In the genomic region with DNA sequence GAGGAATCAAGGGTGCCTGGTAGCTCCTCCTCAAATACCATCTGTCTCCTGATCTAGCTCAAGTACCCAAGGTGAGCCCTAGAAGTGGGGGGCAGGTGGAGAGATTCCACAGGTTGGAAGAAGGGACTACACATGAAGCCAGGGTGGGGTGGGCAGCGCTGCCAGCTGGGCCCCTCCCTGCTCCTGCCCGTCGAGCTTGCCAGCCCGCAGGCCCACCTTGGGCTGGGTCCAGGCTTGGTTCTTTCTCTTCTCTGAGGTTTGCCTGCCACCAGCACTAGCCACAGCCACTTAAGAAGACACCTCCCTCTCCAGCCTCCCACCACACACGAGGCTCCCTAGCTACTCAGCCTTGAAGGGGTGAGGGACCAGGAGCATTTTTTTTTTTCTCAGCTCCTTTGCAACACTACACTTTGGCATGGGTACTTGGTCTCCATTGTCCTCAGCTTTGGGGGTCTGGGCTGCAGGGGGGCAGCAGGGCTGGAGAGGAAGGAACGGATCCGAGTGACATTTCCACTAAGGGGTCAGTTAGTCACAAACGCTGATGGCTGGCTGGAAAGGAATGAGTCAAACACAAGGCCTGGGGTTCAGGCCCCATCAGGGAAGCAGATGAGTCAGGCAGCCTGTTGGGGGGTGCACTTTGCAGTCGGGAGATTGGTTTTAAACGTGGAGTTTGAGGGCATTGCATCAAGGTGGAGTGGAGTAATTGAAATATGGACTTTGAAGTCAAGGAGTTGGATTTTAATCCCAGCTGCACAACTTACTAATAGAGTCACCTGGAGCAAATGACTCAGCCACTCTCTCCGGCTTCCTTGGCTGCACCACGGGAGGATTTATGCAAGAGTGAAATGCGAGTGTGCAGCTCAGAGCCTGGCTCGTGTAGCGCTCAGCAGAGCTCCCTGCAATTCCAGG, we compare ENCODE assay signal across 17 cellular contexts. TPM values are rescaled to one million over a fixed set of nuclear protein-coding genes. Genes with fewer than 3 reads are reported as not detected.
DNase-seq lines count a peak whose midpoint lies in the region; ATAC-seq, FAIRE-seq and TF ChIP-seq lines count a peak whose summit lies in the region.
"Had no signal": no experiment of that assay in that cellular context is flagged by ENCODE, and none has a peak within 500 bp of the region (broad histone marks: within the 10 kb centered on the region; RNA-seq: fewer than 3 reads in every experiment).

No MANE protein-coding gene starts in this region.

- H3K36me3 ChIP-seq in HCT116 (ENCODE audit: control insufficient read depth in 1 of 2, insufficient read depth in 2 of 2, low read length in 2 of 2) = no peaks in the 10 kb centered on the region
- H3K36me3 ChIP-seq: BE2C, MG63, uterus had no signal

- peak overlapping the region in 1 of 2 experiments; percentile 18; a peak in 1 of 4 replicates for H3K4me3 ChIP-seq in HCT116 (replicated peaks in 1 of 2; ENCODE audit: low read depth in 1 of 2, low read length in 2 of 2)
- H3K4me3 ChIP-seq: MG63, uterus had no signal

- CTCF ChIA-PET in HCT116 (lab: Charles Lee) = interaction anchor here (0.6 to 1.6 kb wide), 2 partner anchors 19 to 77 kb away, joined by 4 to 6 read pairs; no protein-coding TSS in a partner anchor

- H2AFZ ChIP-seq in HCT116 (ENCODE audit: low read depth, low read length, poor library complexity, severe bottlenecking) = peak overlapping the region; percentile 95
- H2AFZ ChIP-seq: parathyroid adenoma had no signal

- ATAC-seq in HCT116 = peak; percentile 72
- peak; percentile 70 for ATAC-seq in foreskin keratinocyte
- ATAC-seq in GM19035 (IDR thresholded peaks at IDR 0.05; ENCODE audit: unreplicated experiment) = no peak

- POLR2A ChIA-PET in HCT116 (lab: Charles Lee) = no interaction called here

- no peak for TF ChIP-seq RAD21 in HCT116 (IDR thresholded peaks at IDR 0.05; ENCODE audit: low read depth)

- no TSS peak for BruUV-seq in HCT116 (replicated peaks; lab: Mats Ljungman, UMichigan)

- peaks cover 19 to 41% of the 10 kb centered on the region in 2 experiments for H3K4me1 ChIP-seq in HCT116 (ENCODE audit: control insufficient read depth in 1 of 2, insufficient read depth in 2 of 2, low read length in 2 of 2)
- H3K4me1 ChIP-seq in foreskin keratinocyte = no peaks in the 10 kb centered on the region
- H3K4me1 ChIP-seq: parathyroid adenoma, uterus had no signal

- TF ChIP-seq CTCF in HCT116 (IDR thresholded peaks at IDR 0.05 in 2 of 3, conservative IDR thresholded peaks at IDR 0.05 in 1 of 3; ENCODE audit: borderline replicate concordance in 1 of 3, insufficient read depth in 1 of 3, low read depth in 2 of 3, low read length in 2 of 3) (no peak), foreskin keratinocyte (conservative IDR thresholded peaks at IDR 0.05) (no peak)

- DNase-seq in HCT116 (ENCODE audit: low read depth, low spot score) = peak; percentile 46
- DNase-seq in amniotic epithelial cell (ENCODE audit: low read depth) = peak; percentile 83
- peak; percentile 52 to 66 for DNase-seq in foreskin keratinocyte
- DNase-seq in HuH-7 (ENCODE audit: low spot score) = no peak
- DNase-seq in iPS-NIHi11 (ENCODE audit: low spot score) = no peak
- no peak for DNase-seq in D341Med (ENCODE audit: low spot score)
- DNase-seq: activated naive CD4-positive, alpha-beta T cell treated with anti-CD3 and anti-CD28 coated beads, Interleukin-2, amount 10 ng/mL, durations not matched to agents 7 days and 5 days; BE2C; GF-D8; mesendoderm; MG63; NCI-H446 treated with DMSO at 0.1 percent for 48 hours; uterus had no signal

- RAD21 ChIA-PET in HCT116 (lab: Charles Lee; ENCODE audit: low non-redundant PET in 1 of 2, low total read pairs in 2 of 2, uncharacterized antibody in 2 of 2, unreplicated experiment in 2 of 2) = interaction anchor here (0.7 to 1.1 kb wide), 2 partner anchors 82 to 629 kb away, joined by 3 to 4 read pairs (median 3); no protein-coding TSS in a partner anchor

- H3K9me2 ChIP-seq in HCT116 (ENCODE audit: insufficient read depth) = no peaks in the 10 kb centered on the region

- H3K27me3 ChIP-seq in HCT116 (ENCODE audit: insufficient read depth, low read length) (no peaks in the 10 kb centered on the region), foreskin keratinocyte (peaks cover 52% of the 10 kb centered on the region)
- H3K27me3 ChIP-seq: BE2C, MG63, uterus had no signal

- H3K4me2 ChIP-seq in HCT116 (ENCODE audit: low read length) = peak overlapping the region; percentile 67

- intact Hi-C loops in HCT116 (cut with micrococcal nuclease) = no loop called here

- TF ChIP-seq POLR2A in HCT116 (IDR thresholded peaks at IDR 0.05; ENCODE audit: borderline replicate concordance, extremely low read depth, insufficient read depth, insufficient read length) = no peak

- FAIRE-seq in A204.1 (lab: Jason Lieb, UNC) = peak; percentile 95
- FAIRE-seq: TTC549 had no signal

- H4K20me1 ChIP-seq in HCT116 (ENCODE audit: insufficient read depth) = no peaks in the 10 kb centered on the region

- H3K9me3 ChIP-seq in HCT116 (ENCODE audit: control insufficient read depth in 1 of 2, insufficient read depth in 1 of 2, low read depth in 1 of 2, low read length in 2 of 2) = no peaks in the 10 kb centered on the region
- H3K9me3 ChIP-seq: BE2C, MG63, uterus had no signal

- no peaks in the 10 kb centered on the region for H3K79me2 ChIP-seq in HCT116 (ENCODE audit: insufficient read depth, low read length)
- H3K79me2 ChIP-seq: parathyroid adenoma had no signal

- peak overlapping the region; percentile 30 for H3K27ac ChIP-seq in HCT116 (ENCODE audit: low read depth, low read length)
- no peak overlapping the region for H3K27ac ChIP-seq in foreskin keratinocyte
- H3K27ac ChIP-seq: parathyroid adenoma, uterus had no signal

- peak overlapping the region; percentile 25; the same call in 1 of the 2 replicates for H3K9ac ChIP-seq in HCT116 (ENCODE audit: low read length)
- H3K9ac ChIP-seq: parathyroid adenoma had no signal

TF ChIP-seq in HCT116, 20 proteins besides CTCF, POLR2A, EP300 and RAD21:
- TF ChIP-seq TCF7L2 (IDR thresholded peaks at IDR 0.05; ENCODE audit: borderline replicate concordance, extremely low read depth, insufficient read depth, insufficient read length) (peak; percentile 60), EGR1 (IDR thresholded peaks at IDR 0.05; ENCODE audit: low read depth) (no peak), POLR2AphosphoS5 (IDR thresholded peaks at IDR 0.05; ENCODE audit: low read depth, low read length) (peak; percentile 28; the same call in 1 of the 2 replicates), ZFX (IDR thresholded peaks at IDR 0.05) (no peak), CBX3 (IDR thresholded peaks at IDR 0.05; ENCODE audit: low read depth) (no peak), ELF1 (IDR thresholded peaks at IDR 0.05; ENCODE audit: borderline replicate concordance, low read depth) (no peak), SRF (IDR thresholded peaks at IDR 0.05; ENCODE audit: low read depth) (no peak), CEBPB (IDR thresholded peaks at IDR 0.05; ENCODE audit: low read depth) (no peak; the same call in 1 of the 2 replicates), SP1 (IDR thresholded peaks at IDR 0.05; ENCODE audit: low read depth) (peak; percentile 56), JUND (IDR thresholded peaks at IDR 0.05) (peak; percentile 68), FOSL1 (IDR thresholded peaks at IDR 0.05; ENCODE audit: low read depth) (peak; percentile 80)
- TF ChIP-seq, protein P1, sequence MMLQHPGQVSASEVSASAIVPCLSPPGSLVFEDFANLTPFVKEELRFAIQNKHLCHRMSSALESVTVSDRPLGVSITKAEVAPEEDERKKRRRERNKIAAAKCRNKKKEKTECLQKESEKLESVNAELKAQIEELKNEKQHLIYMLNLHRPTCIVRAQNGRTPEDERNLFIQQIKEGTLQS (IDR thresholded peaks at IDR 0.05) = no peak

RNA-seq across cellular contexts. Expression of a gene that starts 7.4 kb away (rescaled TPM):
- total RNA-seq in HCT116 (2021; ENCODE audit: unreplicated experiment) = 12.8 TPM
- 13.3 and 13.4 TPM in 2 replicates for polyA plus RNA-seq in HCT116 (2012)
- total RNA-seq in foreskin keratinocyte = 0.04 and 0.07 TPM in 2 replicates
- 0.03 and 0.06 TPM in 2 replicates for polyA plus RNA-seq in foreskin keratinocyte

RNA-seq across cellular contexts. Expression of a gene that starts 20.8 kb away (rescaled TPM):
- total RNA-seq in HCT116 (2021; ENCODE audit: unreplicated experiment) (90.0 TPM), foreskin keratinocyte (23.2 and 32.7 TPM in 2 replicates)
- 33.9 and 39.9 TPM in 2 replicates for polyA plus RNA-seq in HCT116 (2012)
- 8.5 and 11.4 TPM in 2 replicates for polyA plus RNA-seq in foreskin keratinocyte

RNA-seq across cellular contexts. Expression of a gene that starts 57.3 kb away (rescaled TPM):
- total RNA-seq in HCT116 (2021; ENCODE audit: unreplicated experiment) (18.3 TPM), foreskin keratinocyte (14.0 and 16.3 TPM in 2 replicates)
- polyA plus RNA-seq in HCT116 (2012) = 20.9 and 25.1 TPM in 2 replicates
- 16.7 and 18.8 TPM in 2 replicates for polyA plus RNA-seq in foreskin keratinocyte

Comparison
In these comparisons a context has a peak if more than half of its experiments do, and no peak if none do; other contexts are left out.
1. DNase-seq: peak in HCT116 (single experiment), amniotic epithelial cell (single experiment) and foreskin keratinocyte (2 of 2); none in HuH-7 (single experiment), iPS-NIHi11 (single experiment) and D341Med (single experiment).
2. RNA of a gene that starts 7.4 kb away (total RNA-seq): 12.8 TPM in HCT116 (single experiment); 0.04 to 0.07 TPM in foreskin keratinocyte; every median in the first group is over 10 times any median in the second.